Comparison of ENCODE assay signal across 10 cellular contexts in genomic region chr6:36947570-36948351, GRCh38. TPM values are rescaled to one million over a fixed set of nuclear protein-coding genes. Genes with fewer than 3 reads are reported as not detected.
DNase-seq lines count a peak whose midpoint lies in the region; ATAC-seq, FAIRE-seq and TF ChIP-seq lines count a peak whose summit lies in the region.
"Had no signal": no experiment of that assay in that cellular context is flagged by ENCODE, and none has a peak within 500 bp of the region (broad histone marks: within the 10 kb centered on the region; RNA-seq: fewer than 3 reads in every experiment).

No MANE protein-coding gene starts in this region.

- no peaks in the 10 kb centered on the region for H3K4me1 Mint-ChIP-seq in CD14-positive monocyte
- peaks cover 16% of the 10 kb centered on the region for H3K4me1 Mint-ChIP-seq in activated naive CD8-positive, alpha-beta T cell treated with anti-CD3 and anti-CD28 coated beads, Interleukin-2, amount 50 U/mL, for 24 hours
- H3K4me1 Mint-ChIP-seq: brain had no signal

- FAIRE-seq in RCC 7860 (lab: Jason Lieb, UNC), result no peak

- peak; percentile 16 for DNase-seq in CD14-positive monocyte (ENCODE audit: low spot score)
- DNase-seq in Jurkat, Clone E6-1 (ENCODE audit: low read depth, low spot score), result peak; percentile 92
- DNase-seq in activated naive CD8-positive, alpha-beta T cell treated with anti-CD3 and anti-CD28 coated beads, Interleukin-2, amount 50 U/mL, for 24 hours, result no peak
- DNase-seq in midbrain (lab: John Stamatoyannopoulos, UW), result peak; percentile 91
- no peak for DNase-seq in RCC 7860 (ENCODE audit: low spot score)
- DNase-seq in NAMALWA (ENCODE audit: low spot score), result no peak
- DNase-seq in DMS 273 treated with DMSO at 0.1 percent for 48 hours (lab: John Stamatoyannopoulos, UW), result no peak
- DNase-seq: left ventricle myocardium superior had no signal

- ATAC-seq in activated naive CD8-positive, alpha-beta T cell treated with anti-CD3 and anti-CD28 coated beads, Interleukin-2, amount 50 U/mL, for 24 hours, result peak; percentile 53
- ATAC-seq in HG03442 (IDR thresholded peaks at IDR 0.05; ENCODE audit: unreplicated experiment), result no peak
- ATAC-seq: left ventricle myocardium superior had no signal

- H3K4me3 ChIP-seq in Jurkat, Clone E6-1 (ENCODE audit: low read length), result peak overlapping the region; percentile 45

- H3K4me3 Mint-ChIP-seq in CD14-positive monocyte, result no peak overlapping the region
- H3K4me3 Mint-ChIP-seq in activated naive CD8-positive, alpha-beta T cell treated with anti-CD3 and anti-CD28 coated beads, Interleukin-2, amount 50 U/mL, for 24 hours, result no peak overlapping the region
- H3K4me3 Mint-ChIP-seq: brain had no signal

- intact Hi-C loops in CD14-positive monocyte (cut with micrococcal nuclease), result no loop called here

- no peaks in the 10 kb centered on the region for H3K36me3 Mint-ChIP-seq in CD14-positive monocyte
- no peaks in the 10 kb centered on the region for H3K36me3 Mint-ChIP-seq in activated naive CD8-positive, alpha-beta T cell treated with anti-CD3 and anti-CD28 coated beads, Interleukin-2, amount 50 U/mL, for 24 hours (ENCODE audit: low read depth)
- H3K36me3 Mint-ChIP-seq: brain had no signal

- H3K27ac Mint-ChIP-seq in CD14-positive monocyte, result no peak overlapping the region
- no peak overlapping the region for H3K27ac Mint-ChIP-seq in activated naive CD8-positive, alpha-beta T cell treated with anti-CD3 and anti-CD28 coated beads, Interleukin-2, amount 50 U/mL, for 24 hours
- H3K27ac Mint-ChIP-seq: brain had no signal

- H3K9me3 Mint-ChIP-seq in CD14-positive monocyte, result peaks cover 0 to 2% (median 2%) of the 10 kb centered on the region in 7 donors
- no peaks in the 10 kb centered on the region for H3K9me3 Mint-ChIP-seq in activated naive CD8-positive, alpha-beta T cell treated with anti-CD3 and anti-CD28 coated beads, Interleukin-2, amount 50 U/mL, for 24 hours

- peaks cover 15 to 36% (median 22%) of the 10 kb centered on the region in 3 donors for H3K27me3 Mint-ChIP-seq in CD14-positive monocyte (ENCODE audit: low read depth in 3 of 3)
- peaks cover 3% of the 10 kb centered on the region for H3K27me3 Mint-ChIP-seq in activated naive CD8-positive, alpha-beta T cell treated with anti-CD3 and anti-CD28 coated beads, Interleukin-2, amount 50 U/mL, for 24 hours

- TF ChIP-seq CTCF in CD14-positive monocyte (IDR thresholded peaks at IDR 0.05), result no peak

RNA-seq across cellular contexts. Expression of gene PI16, which starts 6.8 kb away (rescaled TPM):
- polyA plus RNA-seq in CD14-positive monocyte, result under 1 TPM in 1 of 2 donors, not detected in 1; 0.22 TPM
- 20.2 TPM for polyA plus RNA-seq in Jurkat, Clone E6-1 (2012; ENCODE audit: insufficient read depth, insufficient read length)

RNA-seq across cellular contexts. Expression of gene MTCH1, which starts 38.2 kb away (rescaled TPM):
- 100 to 1,000 TPM; 111 to 118 TPM for polyA plus RNA-seq in CD14-positive monocyte
- polyA plus RNA-seq in Jurkat, Clone E6-1 (2012; ENCODE audit: insufficient read depth, insufficient read length), result 112 TPM

RNA-seq across cellular contexts. Expression of gene FGD2, which starts 57.7 kb away (rescaled TPM):
- 10 to 100 TPM; 25.3 to 50.0 TPM for polyA plus RNA-seq in CD14-positive monocyte
- polyA plus RNA-seq in Jurkat, Clone E6-1 (2012; ENCODE audit: insufficient read depth, insufficient read length), result not detected

Comparison
In these comparisons a context has a peak if more than half of its experiments do, and no peak if none do; other contexts are left out.
1. DNase-seq: peak in CD14-positive monocyte (single experiment), Jurkat, Clone E6-1 (single experiment) and midbrain (single experiment); none in activated naive CD8-positive, alpha-beta T cell treated with anti-CD3 and anti-CD28 coated beads, Interleukin-2, amount 50 U/mL, for 24 hours (single experiment), RCC 7860 (single experiment), NAMALWA (single experiment) and DMS 273 treated with DMSO at 0.1 percent for 48 hours (single experiment).